Comparison of ENCODE assay signal across 19 cellular contexts in genomic region chr20:5785146-5785545, GRCh38. TPM values are rescaled to one million over a fixed set of nuclear protein-coding genes. Genes with fewer than 3 reads are reported as not detected.
DNase-seq lines count a peak whose midpoint lies in the region; ATAC-seq, FAIRE-seq and TF ChIP-seq lines count a peak whose summit lies in the region.
"Had no signal": no experiment of that assay in that cellular context is flagged by ENCODE, and none has a peak within 500 bp of the region (broad histone marks: within the 10 kb centered on the region; RNA-seq: fewer than 3 reads in every experiment).

No MANE protein-coding gene starts in this region.

- no peak for FAIRE-seq in bronchial epithelial cell (lab: Jason Lieb, UNC)
- FAIRE-seq: astrocyte, GM12892 had no signal

- TF ChIP-seq CTCF in bronchial epithelial cell (IDR thresholded peaks at IDR 0.05; ENCODE audit: insufficient read depth, low read length, severe bottlenecking) (no peak), mucosa of descending colon (IDR thresholded peaks at IDR 0.05) (no peak)

- no peaks in the 10 kb centered on the region for H3K36me3 ChIP-seq in bronchial epithelial cell (ENCODE audit: control insufficient read depth, insufficient read depth, low read length)
- H3K36me3 ChIP-seq in mucosa of descending colon (ENCODE audit: low read depth), result no peaks in the 10 kb centered on the region

- peak overlapping the region; percentile 22 for H3K27ac Mint-ChIP-seq in activated naive CD8-positive, alpha-beta T cell
- no peak overlapping the region for H3K27ac Mint-ChIP-seq in activated naive CD8-positive, alpha-beta T cell treated with anti-CD3 and anti-CD28 coated beads, Interleukin-2, amount 50 U/mL, for 24 hours
- H3K27ac Mint-ChIP-seq: activated naive CD4-positive, alpha-beta T cell treated with anti-CD3 and anti-CD28 coated beads, Interleukin-2, amount 50 U/mL, for 24 hours; B cell; HFFc6; progenitor cell of endocrine pancreas had no signal

- no peaks in the 10 kb centered on the region for H3K27me3 Mint-ChIP-seq in activated naive CD8-positive, alpha-beta T cell
- no peaks in the 10 kb centered on the region for H3K27me3 Mint-ChIP-seq in activated naive CD8-positive, alpha-beta T cell treated with anti-CD3 and anti-CD28 coated beads, Interleukin-2, amount 50 U/mL, for 24 hours
- H3K27me3 Mint-ChIP-seq: activated naive CD4-positive, alpha-beta T cell treated with anti-CD3 and anti-CD28 coated beads, Interleukin-2, amount 50 U/mL, for 24 hours; B cell; progenitor cell of endocrine pancreas had no signal

- H3K9me3 ChIP-seq in mucosa of descending colon, result no peaks in the 10 kb centered on the region
- H3K9me3 ChIP-seq: testis had no signal

- no peak for DNase-seq in activated naive CD8-positive, alpha-beta T cell treated with anti-CD3 and anti-CD28 coated beads, Interleukin-2, amount 50 U/mL, for 24 hours
- DNase-seq in bronchial epithelial cell (ENCODE audit: low read depth) (peak; percentile 88), mucosa of descending colon (no peak), GOT3 (lab: John Stamatoyannopoulos, UW) (no peak), NCI-H2171 treated with DMSO at 0.1 percent for 48 hours (lab: John Stamatoyannopoulos, UW) (no peak)
- DNase-seq: HFFc6, NCI-H1092 treated with DMSO at 0.1 percent for 48 hours, NCI-H1930, NCI-H82, SHP77, testis had no signal

- peaks cover 9% of the 10 kb centered on the region for H3K36me3 Mint-ChIP-seq in activated naive CD8-positive, alpha-beta T cell
- peaks cover 8% of the 10 kb centered on the region for H3K36me3 Mint-ChIP-seq in activated naive CD8-positive, alpha-beta T cell treated with anti-CD3 and anti-CD28 coated beads, Interleukin-2, amount 50 U/mL, for 24 hours (ENCODE audit: low read depth)

- no peak overlapping the region for H3K4me3 ChIP-seq in bronchial epithelial cell (ENCODE audit: low read depth, low read length)
- H3K4me3 ChIP-seq in mucosa of descending colon, result no peak overlapping the region
- H3K4me3 ChIP-seq: testis had no signal

- H3K4me1 ChIP-seq in mucosa of descending colon (ENCODE audit: low read depth), result peaks cover 22% of the 10 kb centered on the region

- H3K4me3 Mint-ChIP-seq in activated naive CD8-positive, alpha-beta T cell, result no peak overlapping the region
- H3K4me3 Mint-ChIP-seq in activated naive CD8-positive, alpha-beta T cell treated with anti-CD3 and anti-CD28 coated beads, Interleukin-2, amount 50 U/mL, for 24 hours, result no peak overlapping the region
- H3K4me3 Mint-ChIP-seq: activated naive CD4-positive, alpha-beta T cell treated with anti-CD3 and anti-CD28 coated beads, Interleukin-2, amount 50 U/mL, for 24 hours; B cell; HFFc6 had no signal

- H3K4me1 Mint-ChIP-seq in activated naive CD8-positive, alpha-beta T cell (ENCODE audit: low read depth), result peaks cover 13% of the 10 kb centered on the region
- peaks cover 10% of the 10 kb centered on the region for H3K4me1 Mint-ChIP-seq in activated naive CD8-positive, alpha-beta T cell treated with anti-CD3 and anti-CD28 coated beads, Interleukin-2, amount 50 U/mL, for 24 hours

- intact Hi-C loops in mucosa of descending colon (cut with DNase I, micrococcal nuclease), result loop anchor here (5.0 to 10.0 kb wide), 2 partner anchors 218 to 250 kb away; no protein-coding TSS in a partner anchor

- no peaks in the 10 kb centered on the region for H3K27me3 ChIP-seq in bronchial epithelial cell (ENCODE audit: control insufficient read depth, insufficient read depth, low read length)
- H3K27me3 ChIP-seq: testis had no signal

- ATAC-seq in activated naive CD8-positive, alpha-beta T cell treated with anti-CD3 and anti-CD28 coated beads, Interleukin-2, amount 50 U/mL, for 24 hours, result no peak
- ATAC-seq in mucosa of descending colon (peak; percentile 59), GM18870 (IDR thresholded peaks at IDR 0.05; ENCODE audit: unreplicated experiment) (no peak), GM19035 (IDR thresholded peaks at IDR 0.05; ENCODE audit: unreplicated experiment) (no peak)

- no peaks in the 10 kb centered on the region for H3K9me3 Mint-ChIP-seq in activated naive CD8-positive, alpha-beta T cell (ENCODE audit: low read depth)
- no peaks in the 10 kb centered on the region for H3K9me3 Mint-ChIP-seq in activated naive CD8-positive, alpha-beta T cell treated with anti-CD3 and anti-CD28 coated beads, Interleukin-2, amount 50 U/mL, for 24 hours
- H3K9me3 Mint-ChIP-seq: activated naive CD4-positive, alpha-beta T cell treated with anti-CD3 and anti-CD28 coated beads, Interleukin-2, amount 50 U/mL, for 24 hours; HFFc6 had no signal

RNA-seq across cellular contexts. Expression of gene SHLD1, which starts 34.9 kb away (rescaled TPM):
- total RNA-seq in bronchial epithelial cell (4.5 TPM in 2 replicates), mucosa of descending colon (1 to 10 TPM; 7.5 to 8.3 (median 8.0) TPM)
